8 cellular contexts compared by ENCODE assay signal in the genomic region with DNA sequence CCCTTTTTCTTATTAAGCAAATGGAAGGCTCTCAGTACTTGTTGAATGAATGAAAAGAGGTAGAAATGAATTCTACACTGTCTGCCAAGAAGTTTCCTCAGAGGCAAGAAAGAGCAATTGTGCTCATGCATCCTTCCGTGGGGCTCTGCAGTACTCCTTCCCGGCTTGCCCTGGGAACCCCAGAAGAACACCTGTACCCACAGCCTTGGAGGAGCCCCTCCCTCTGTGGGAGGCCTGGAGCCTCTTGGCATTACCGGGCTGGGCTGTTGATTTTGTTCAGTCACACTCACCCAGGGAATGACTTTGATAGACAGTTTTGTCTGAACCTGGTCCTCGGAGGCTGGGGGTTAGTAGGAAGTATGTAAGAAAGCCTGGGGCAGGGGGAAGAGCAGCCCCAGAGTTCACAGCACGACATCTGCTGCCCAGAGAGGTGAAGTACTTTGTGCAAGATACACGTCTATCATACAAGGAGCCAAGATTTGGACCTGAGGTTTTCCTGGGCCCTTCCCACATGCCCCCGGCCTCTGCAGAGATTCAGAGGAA.
DNase-seq lines count a peak whose midpoint lies in the region; ATAC-seq and TF ChIP-seq lines count a peak whose summit lies in the region.

No MANE protein-coding gene starts in this region.

- ATAC-seq in upper lobe of right lung (no peak), HG02678 (IDR thresholded peaks at IDR 0.05; ENCODE audit: unreplicated experiment) (no peak)

- no peak for TF ChIP-seq CTCF in mammary epithelial cell (conservative IDR thresholded peaks at IDR 0.05 in 1 of 2, IDR thresholded peaks at IDR 0.05 in 1 of 2; ENCODE audit: extremely low read depth in 1 of 2, insufficient read depth in 1 of 2, low read depth in 1 of 2, low read length in 2 of 2)
- TF ChIP-seq CTCF in upper lobe of right lung (IDR thresholded peaks at IDR 0.05) = no peak

- 15% methylated on average over 7 of the region's 7 CpGs for WGBS in mammary epithelial cell (ENCODE audit: low coverage, missing lambda C conversion rate)

- no peak overlapping the region for H3K27ac ChIP-seq in mammary epithelial cell (ENCODE audit: insufficient read depth, low read depth, low read length)
- peak overlapping the region; percentile 53 for H3K27ac ChIP-seq in muscle layer of duodenum (ENCODE audit: low read length)
- peak overlapping the region; percentile 78 for H3K27ac ChIP-seq in upper lobe of right lung

- no peaks in the 10 kb centered on the region for H3K79me2 ChIP-seq in mammary epithelial cell (ENCODE audit: insufficient read depth, low read length)

- H3K27me3 ChIP-seq in mammary epithelial cell (ENCODE audit: insufficient read depth, low read length) (no peaks in the 10 kb centered on the region), muscle layer of duodenum (ENCODE audit: low read depth, low read length) (no peaks in the 10 kb centered on the region), upper lobe of right lung (no peaks in the 10 kb centered on the region)

- peaks cover 36% of the 10 kb centered on the region for H3K4me1 Mint-ChIP-seq in activated T-cell treated with anti-CD3 and anti-CD28 coated beads, Interleukin-2, amount 50 U/mL, for 24 hours (ENCODE audit: low read depth)

- peak overlapping the region; percentile 70 for H3K4me2 ChIP-seq in mammary epithelial cell (ENCODE audit: insufficient read depth, low read depth, low read length)

- dilution Hi-C loops in mammary epithelial cell (cut with HindIII; ENCODE audit: low sequenced_read_pairs) = no loop called here

- no peak overlapping the region for H3K4me3 ChIP-seq in mammary epithelial cell (replicated peaks in 1 of 3; ENCODE audit: insufficient read depth in 1 of 3, low read depth in 2 of 3, low read length in 3 of 3)
- peak overlapping the region; percentile 34 to 49 for H3K4me3 ChIP-seq in muscle layer of duodenum (ENCODE audit: low read depth in 1 of 2, low read length in 2 of 2)
- H3K4me3 ChIP-seq in upper lobe of right lung = peak overlapping the region; percentile 35

- H3K36me3 Mint-ChIP-seq in activated T-cell treated with anti-CD3 and anti-CD28 coated beads, Interleukin-2, amount 50 U/mL, for 24 hours (ENCODE audit: low read depth) = no peaks in the 10 kb centered on the region

- H3K4me3 Mint-ChIP-seq in activated T-cell treated with anti-CD3 and anti-CD28 coated beads, Interleukin-2, amount 50 U/mL, for 24 hours = peak overlapping the region; percentile 67

- H3K27ac Mint-ChIP-seq in activated T-cell treated with anti-CD3 and anti-CD28 coated beads, Interleukin-2, amount 50 U/mL, for 24 hours = peak overlapping the region; percentile 90

- no TSS peak for BruUV-seq in mammary epithelial cell (replicated peaks; lab: Mats Ljungman, UMichigan)

- H3K4me1 ChIP-seq in mammary epithelial cell (ENCODE audit: insufficient read depth, low read length) (peaks cover 16% of the 10 kb centered on the region), muscle layer of duodenum (ENCODE audit: control insufficient read depth in 1 of 2, insufficient read depth in 2 of 2, low read length in 2 of 2) (peaks cover 0 to 17% of the 10 kb centered on the region in 2 donors), upper lobe of right lung (peaks cover 24% of the 10 kb centered on the region)

- H3K36me3 ChIP-seq in mammary epithelial cell (ENCODE audit: insufficient read depth, low read length) (no peaks in the 10 kb centered on the region), muscle layer of duodenum (ENCODE audit: control insufficient read depth in 1 of 2, insufficient read depth in 2 of 2, low read length in 2 of 2) (no peaks in the 10 kb centered on the region), upper lobe of right lung (no peaks in the 10 kb centered on the region)

- H3K27me3 Mint-ChIP-seq in activated T-cell treated with anti-CD3 and anti-CD28 coated beads, Interleukin-2, amount 50 U/mL, for 24 hours = no peaks in the 10 kb centered on the region

- H3K9ac ChIP-seq in mammary epithelial cell (ENCODE audit: insufficient read depth, low read length) = no peak overlapping the region

- peaks cover 11% of the 10 kb centered on the region for H3K9me3 Mint-ChIP-seq in activated T-cell treated with anti-CD3 and anti-CD28 coated beads, Interleukin-2, amount 50 U/mL, for 24 hours

- CTCF ChIA-PET in mammary epithelial cell (lab: Charles Lee; ENCODE audit: low non-redundant PET) = interaction anchor here (0.6 kb wide), 1 partner anchor 82 kb away, joined by 6 read pairs; no protein-coding TSS in a partner anchor

- no peak for DNase-seq in activated T-cell treated with anti-CD3 and anti-CD28 coated beads, Interleukin-2, amount 50 U/mL, for 24 hours
- no peak for DNase-seq in activated T-cell treated with anti-CD3 and anti-CD28 coated beads, Interleukin-2, amount 50 U/mL, for 48 hours
- DNase-seq in mammary epithelial cell (no peak), upper lobe of right lung (no peak), activated gamma-delta T cell treated with Interleukin-2 at 50 U/mL for 16 hours (no peak), kidney tubule cell (ENCODE audit: low spot score) (no peak)

- no peaks in the 10 kb centered on the region for H4K20me1 ChIP-seq in mammary epithelial cell (ENCODE audit: insufficient read depth, low read length)

- H3K9me3 ChIP-seq in mammary epithelial cell (replicated peaks; ENCODE audit: insufficient read depth, low read length) = no peaks in the 10 kb centered on the region
- no peaks in the 10 kb centered on the region for H3K9me3 ChIP-seq in muscle layer of duodenum (ENCODE audit: control insufficient read depth in 1 of 2, low read length in 2 of 2)
- no peaks in the 10 kb centered on the region for H3K9me3 ChIP-seq in upper lobe of right lung

- in situ Hi-C loops in mammary epithelial cell (cut with MboI; ENCODE audit: low sequenced_read_pairs in 2 of 2) = no loop called here

- peak overlapping the region; percentile 88 for H2AFZ ChIP-seq in mammary epithelial cell (ENCODE audit: low read depth, low read length)

- intact Hi-C loops in mammary epithelial cell (cut with micrococcal nuclease) (no loop called here), upper lobe of right lung (cut with DNase I) (no loop called here)

Comparison
In these comparisons a context has a peak if more than half of its experiments do, and no peak if none do; other contexts are left out.
1. H3K4me3 ChIP-seq: peak in muscle layer of duodenum (2 of 2) and upper lobe of right lung (single experiment); none in mammary epithelial cell (0 of 3).